32 cellular contexts compared by ENCODE assay signal in genomic region chr12:87928046-87928445, GRCh38.
"Had no signal": no experiment of that assay in that cellular context is flagged by ENCODE, and none has a peak within 500 bp of the region (broad histone marks: within the 10 kb centered on the region; RNA-seq: fewer than 3 reads in every experiment).

No MANE protein-coding gene starts in this region.

- H3K36me3 Mint-ChIP-seq: naive B cell; naive thymus-derived CD8-positive, alpha-beta T cell; natural killer cell treated with Interleukin-12 subunit alpha and Interleukin-12 subunit beta and Interleukin-15 and Interleukin-18, amount 100 ng/mL, for 72 hours; stimulated activated effector memory CD8-positive, alpha-beta T cell treated with anti-CD3 and anti-CD28 coated beads, Interleukin-12 subunit alpha, Interleukin-12 subunit beta, amount 100 ng/mL, for 72 hours; stimulated activated naive B cell treated with anti-CD40 and anti-IgM and Interleukin-4, amounts not matched to agents 10 μg/mL and 1 μg/mL and 100 μg/mL, for 72 hours had no signal

- H3K4me1 ChIP-seq: pancreas, psoas muscle, right lobe of liver, sigmoid colon, spleen, stomach, suprapubic skin, testis, tibial artery, upper lobe of left lung, vagina had no signal

- ATAC-seq: naive thymus-derived CD8-positive, alpha-beta T cell; natural killer cell treated with Interleukin-12 subunit alpha and Interleukin-12 subunit beta and Interleukin-15 and Interleukin-18, amount 100 ng/mL, for 72 hours; pancreas; psoas muscle; right cardiac atrium; right lobe of liver; stimulated activated effector memory CD8-positive, alpha-beta T cell treated with anti-CD3 and anti-CD28 coated beads, Interleukin-12 subunit alpha, Interleukin-12 subunit beta, amount 100 ng/mL, for 72 hours; stimulated activated naive B cell treated with anti-CD40 and anti-IgM and Interleukin-4, amounts not matched to agents 10 μg/mL and 1 μg/mL and 100 μg/mL, for 72 hours had no signal

- H3K27ac Mint-ChIP-seq: naive B cell; naive thymus-derived CD8-positive, alpha-beta T cell; natural killer cell treated with Interleukin-12 subunit alpha and Interleukin-12 subunit beta and Interleukin-15 and Interleukin-18, amount 100 ng/mL, for 72 hours; nephron progenitor cell; progenitor cell of endocrine pancreas; stimulated activated effector memory CD8-positive, alpha-beta T cell treated with anti-CD3 and anti-CD28 coated beads, Interleukin-12 subunit alpha, Interleukin-12 subunit beta, amount 100 ng/mL, for 72 hours; stimulated activated naive B cell treated with anti-CD40 and anti-IgM and Interleukin-4, amounts not matched to agents 10 μg/mL and 1 μg/mL and 100 μg/mL, for 72 hours; stimulated activated naive CD8-positive, alpha-beta T cell treated with anti-CD3 and anti-CD28 coated beads, Interleukin-15, Interleukin-2, amounts not matched to agents 100 ng/mL and 50 ng/mL, for 24 hours had no signal

- H3K9me3 ChIP-seq: neutrophil, pancreas, psoas muscle, right lobe of liver, sigmoid colon, spleen, stomach, suprapubic skin, testis, tibial artery, upper lobe of left lung, vagina had no signal

- H3K4me3 Mint-ChIP-seq: naive B cell; naive thymus-derived CD8-positive, alpha-beta T cell; natural killer cell treated with Interleukin-12 subunit alpha and Interleukin-12 subunit beta and Interleukin-15 and Interleukin-18, amount 100 ng/mL, for 72 hours; nephron progenitor cell; neural crest cell; stimulated activated effector memory CD8-positive, alpha-beta T cell treated with anti-CD3 and anti-CD28 coated beads, Interleukin-12 subunit alpha, Interleukin-12 subunit beta, amount 100 ng/mL, for 72 hours; stimulated activated naive B cell treated with anti-CD40 and anti-IgM and Interleukin-4, amounts not matched to agents 10 μg/mL and 1 μg/mL and 100 μg/mL, for 72 hours; stimulated activated naive CD8-positive, alpha-beta T cell treated with anti-CD3 and anti-CD28 coated beads, Interleukin-15, Interleukin-2, amounts not matched to agents 100 ng/mL and 50 ng/mL, for 24 hours had no signal

- H3K9me3 Mint-ChIP-seq: naive B cell; nephron progenitor cell; neural crest cell; stimulated activated effector memory CD8-positive, alpha-beta T cell treated with anti-CD3 and anti-CD28 coated beads, Interleukin-12 subunit alpha, Interleukin-12 subunit beta, amount 100 ng/mL, for 72 hours; stimulated activated naive B cell treated with anti-CD40 and anti-IgM and Interleukin-4, amounts not matched to agents 10 μg/mL and 1 μg/mL and 100 μg/mL, for 72 hours; stimulated activated naive CD8-positive, alpha-beta T cell treated with anti-CD3 and anti-CD28 coated beads, Interleukin-15, Interleukin-2, amounts not matched to agents 100 ng/mL and 50 ng/mL, for 24 hours had no signal

- H3K4me2 ChIP-seq: smooth muscle cell had no signal

- H3K27me3 ChIP-seq: neutrophil, pancreas, right lobe of liver, sigmoid colon, stomach, suprapubic skin, testis, tibial artery, upper lobe of left lung, vagina had no signal

- H3K36me3 ChIP-seq: neutrophil, pancreas, right lobe of liver, sigmoid colon, spleen, stomach, suprapubic skin, tibial artery, upper lobe of left lung, vagina had no signal

- H3K4me1 Mint-ChIP-seq: naive B cell; naive thymus-derived CD8-positive, alpha-beta T cell; nephron progenitor cell; stimulated activated effector memory CD8-positive, alpha-beta T cell treated with anti-CD3 and anti-CD28 coated beads, Interleukin-12 subunit alpha, Interleukin-12 subunit beta, amount 100 ng/mL, for 72 hours; stimulated activated naive B cell treated with anti-CD40 and anti-IgM and Interleukin-4, amounts not matched to agents 10 μg/mL and 1 μg/mL and 100 μg/mL, for 72 hours had no signal

- DNase-seq: naive B cell; naive thymus-derived CD8-positive, alpha-beta T cell; nephron progenitor cell; nucleus accumbens; pancreas; posterior cingulate gyrus; psoas muscle; right cardiac atrium; right lobe of liver; sigmoid colon; spleen; stimulated activated CD4-positive, alpha-beta T cell treated with anti-CD3 and anti-CD28 coated beads, Interleukin-12 subunit alpha, Interleukin-12 subunit beta, amount 100 ng/mL, for 4 hours; stimulated activated CD4-positive, alpha-beta T cell treated with anti-CD3 and anti-CD28 coated beads, Interleukin-1b, Interleukin-23, amount 100 ng/mL, for 48 hours; stimulated activated CD4-positive, alpha-beta T cell treated with anti-CD3 and anti-CD28 coated beads, Interleukin-4, amount 100 ng/mL, for 1 hour; stimulated activated CD4-positive, alpha-beta T cell treated with anti-CD3 and anti-CD28 coated beads, Interleukin-4, amount 100 ng/mL, for 4 hours; stimulated activated naive B cell treated with anti-CD40 and anti-IgM and Interleukin-4, amounts not matched to agents 10 μg/mL and 1 μg/mL and 100 μg/mL, for 72 hours; stimulated activated naive CD4-positive, alpha-beta T cell treated with Interleukin-2 at 50 U/mL for 16 hours; stomach; testis; tibial artery; trophoblast cell; upper lobe of left lung had no signal

- H3K27ac ChIP-seq: neutrophil, pancreas, psoas muscle, right lobe of liver, sigmoid colon, skin epidermis, spleen, stomach, suprapubic skin, testis, tibial artery, upper lobe of left lung, vagina had no signal

- H3K27me3 Mint-ChIP-seq: naive B cell; natural killer cell treated with Interleukin-12 subunit alpha and Interleukin-12 subunit beta and Interleukin-15 and Interleukin-18, amount 100 ng/mL, for 72 hours; progenitor cell of endocrine pancreas; stimulated activated naive B cell treated with anti-CD40 and anti-IgM and Interleukin-4, amounts not matched to agents 10 μg/mL and 1 μg/mL and 100 μg/mL, for 72 hours; stimulated activated naive CD8-positive, alpha-beta T cell treated with anti-CD3 and anti-CD28 coated beads, Interleukin-15, Interleukin-2, amounts not matched to agents 100 ng/mL and 50 ng/mL, for 24 hours had no signal

- H3K4me3 ChIP-seq: pancreas, psoas muscle, right lobe of liver, sigmoid colon, skin epidermis, smooth muscle cell, spleen, stomach, suprapubic skin, testis, tibial artery, upper lobe of left lung, vagina had no signal
